22 cellular contexts compared by ENCODE assay signal in genomic region chr18:35141567-35142269, GRCh38.
DNase-seq lines count a peak whose midpoint lies in the region; ATAC-seq and FAIRE-seq lines count a peak whose summit lies in the region.
"Had no signal": no experiment of that assay in that cellular context is flagged by ENCODE, and none has a peak within 500 bp of the region (broad histone marks: within the 10 kb centered on the region; RNA-seq: fewer than 3 reads in every experiment).

No MANE protein-coding gene starts in this region.

- peak; percentile 60 for ATAC-seq in GM18502 (IDR thresholded peaks at IDR 0.05; ENCODE audit: poor library complexity, unreplicated experiment)
- ATAC-seq in GM19397 (IDR thresholded peaks at IDR 0.05; ENCODE audit: unreplicated experiment): no peak
- ATAC-seq in GM18873 (IDR thresholded peaks at IDR 0.05; ENCODE audit: low FRiP score, unreplicated experiment): no peak
- ATAC-seq: activated CD8-positive, alpha-beta memory T cell treated with anti-CD3 and anti-CD28 coated beads, Interleukin-2, amount 10 ng/mL, durations not matched to agents 7 days and 5 days; WTC11 had no signal

- FAIRE-seq in urothelium cell line (lab: Jason Lieb, UNC): no peak
- FAIRE-seq: G401.6, HTR-8/SVneo, islet of Langerhans had no signal

- DNase-seq in DMS53 (lab: John Stamatoyannopoulos, UW) (peak; percentile 37), DMS53 treated with DMSO at 0.1 percent for 48 hours (lab: John Stamatoyannopoulos, UW; ENCODE audit: unreplicated experiment) (no peak), NAMALWA (ENCODE audit: low spot score) (peak; percentile 17), left kidney (ENCODE audit: low read depth, low spot score) (peak; percentile 63), urothelium cell line (ENCODE audit: low spot score) (no peak)
- DNase-seq: activated CD8-positive, alpha-beta memory T cell treated with anti-CD3 and anti-CD28 coated beads, Interleukin-2, amount 10 ng/mL, durations not matched to agents 7 days and 5 days; activated naive CD4-positive, alpha-beta T cell treated with anti-CD3 and anti-CD28 coated beads, Interleukin-2, amount 10 ng/mL, durations not matched to agents 7 days and 5 days; CD4-positive, alpha-beta T cell; dermis blood vessel endothelial cell; erythroblast; GOT3; head of caudate nucleus; mesenchymal stem cell; NCI-H187; tibial artery had no signal

Comparison
In these comparisons a context has a peak if more than half of its experiments do, and no peak if none do; other contexts are left out.
1. DNase-seq: peak in DMS53 (single experiment), NAMALWA (single experiment) and left kidney (single experiment); none in DMS53 treated with DMSO at 0.1 percent for 48 hours (single experiment) and urothelium cell line (single experiment).